In the genomic region with DNA sequence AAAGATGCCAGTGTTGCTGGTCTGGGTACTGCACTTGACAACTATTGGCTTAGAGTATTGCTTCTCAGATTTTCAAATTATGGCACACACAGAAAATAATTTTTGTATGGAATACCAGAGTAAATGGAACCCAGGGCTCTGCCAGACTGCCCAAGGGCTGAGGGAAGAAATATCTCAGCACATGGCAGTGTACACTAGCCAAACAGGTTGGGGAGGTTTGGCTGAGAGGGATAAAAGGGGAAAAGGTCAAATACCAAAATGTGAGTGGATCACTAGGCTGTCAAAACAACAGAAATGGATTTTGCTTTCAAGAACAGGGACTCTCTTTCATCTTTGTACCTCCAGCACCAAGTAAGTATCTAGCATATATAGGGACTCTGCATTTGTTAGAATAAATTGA, we compare ENCODE assay signal across 17 cellular contexts. TPM values are rescaled to one million over a fixed set of nuclear protein-coding genes. Genes with fewer than 3 reads are reported as not detected.
DNase-seq lines count a peak whose midpoint lies in the region; TF ChIP-seq lines count a peak whose summit lies in the region.
"Had no signal": no experiment of that assay in that cellular context is flagged by ENCODE, and none has a peak within 500 bp of the region (broad histone marks: within the 10 kb centered on the region; RNA-seq: fewer than 3 reads in every experiment).

No MANE protein-coding gene starts in this region.

- H4K20me1 ChIP-seq in mammary epithelial cell (ENCODE audit: insufficient read depth, low read length), result no peaks in the 10 kb centered on the region

- no peak overlapping the region for H3K4me2 ChIP-seq in mammary epithelial cell (ENCODE audit: insufficient read depth, low read depth, low read length)

- H3K9me3 ChIP-seq in mammary epithelial cell (replicated peaks; ENCODE audit: insufficient read depth, low read length), result no peaks in the 10 kb centered on the region

- BruUV-seq in mammary epithelial cell (replicated peaks; lab: Mats Ljungman, UMichigan), result no TSS peak

- no peaks in the 10 kb centered on the region for H3K36me3 Mint-ChIP-seq in progenitor cell of endocrine pancreas (ENCODE audit: insufficient read depth)
- H3K36me3 Mint-ChIP-seq: CD4-positive, CD25-positive, alpha-beta regulatory T cell had no signal

- intact Hi-C loops in mammary epithelial cell (cut with micrococcal nuclease), result no loop called here
- intact Hi-C loops in posterior cingulate gyrus (cut with DNase I), result no loop called here

- no peaks in the 10 kb centered on the region for H3K79me2 ChIP-seq in mammary epithelial cell (ENCODE audit: insufficient read depth, low read length)

- dilution Hi-C loops in mammary epithelial cell (cut with HindIII; ENCODE audit: low sequenced_read_pairs), result no loop called here

- DNase-seq in DMS53 (lab: John Stamatoyannopoulos, UW) (peak; percentile 77), LoVo (ENCODE audit: low spot score) (peak; percentile 2), mammary epithelial cell (peak; percentile 26), progenitor cell of endocrine pancreas (ENCODE audit: low spot score, unreplicated experiment) (no peak), posterior cingulate gyrus (no peak), HCEC 1CT (no peak)
- no peak for DNase-seq in activated CD8-positive, alpha-beta memory T cell treated with anti-CD3 and anti-CD28 coated beads, Interleukin-2, amount 50 U/mL, for 4 hours
- DNase-seq: CD4-positive, CD25-positive, alpha-beta regulatory T cell; DND-41; GOT3; HFFc6; NCI-H1105 treated with DMSO at 0.1 percent for 48 hours; NCI-H1930; NCI-H526 treated with DMSO at 0.1 percent for 48 hours; OCI-M1 had no signal

- CTCF ChIA-PET in mammary epithelial cell (lab: Charles Lee; ENCODE audit: low non-redundant PET), result no interaction called here

- peaks cover 3% of the 10 kb centered on the region for H3K9me3 Mint-ChIP-seq in progenitor cell of endocrine pancreas (ENCODE audit: low read depth)
- H3K9me3 Mint-ChIP-seq: HFFc6 had no signal

- no peak overlapping the region for H3K4me3 Mint-ChIP-seq in progenitor cell of endocrine pancreas (ENCODE audit: low read depth)
- H3K4me3 Mint-ChIP-seq: CD4-positive, CD25-positive, alpha-beta regulatory T cell; HFFc6 had no signal

- in situ Hi-C loops in mammary epithelial cell (cut with MboI; ENCODE audit: low sequenced_read_pairs in 2 of 2), result no loop called here

- peaks cover 4% of the 10 kb centered on the region for H3K27me3 Mint-ChIP-seq in progenitor cell of endocrine pancreas

- H2AFZ ChIP-seq in mammary epithelial cell (ENCODE audit: low read depth, low read length), result no peak overlapping the region

- H3K4me1 ChIP-seq in mammary epithelial cell (ENCODE audit: insufficient read depth, low read length), result peaks cover 3% of the 10 kb centered on the region

- TF ChIP-seq CTCF in mammary epithelial cell (conservative IDR thresholded peaks at IDR 0.05 in 1 of 2, IDR thresholded peaks at IDR 0.05 in 1 of 2; ENCODE audit: extremely low read depth in 1 of 2, insufficient read depth in 1 of 2, low read depth in 1 of 2, low read length in 2 of 2) (no peak), progenitor cell of endocrine pancreas (IDR thresholded peaks at IDR 0.05; ENCODE audit: unreplicated experiment) (no peak)

- peaks cover 20% of the 10 kb centered on the region for H3K4me1 Mint-ChIP-seq in progenitor cell of endocrine pancreas (ENCODE audit: low read depth)
- H3K4me1 Mint-ChIP-seq: CD4-positive, CD25-positive, alpha-beta regulatory T cell had no signal

- H3K4me3 ChIP-seq in mammary epithelial cell (replicated peaks in 1 of 3; ENCODE audit: insufficient read depth in 1 of 3, low read depth in 2 of 3, low read length in 3 of 3), result no peak overlapping the region
- H3K4me3 ChIP-seq: K562 had no signal

- H3K36me3 ChIP-seq in mammary epithelial cell (ENCODE audit: insufficient read depth, low read length), result no peaks in the 10 kb centered on the region

- peaks cover 3% of the 10 kb centered on the region for H3K27me3 ChIP-seq in mammary epithelial cell (ENCODE audit: insufficient read depth, low read length)

- H3K27ac ChIP-seq in mammary epithelial cell (ENCODE audit: insufficient read depth, low read depth, low read length), result no peak overlapping the region

- H3K27ac Mint-ChIP-seq in progenitor cell of endocrine pancreas, result peak overlapping the region; percentile 62
- H3K27ac Mint-ChIP-seq: CD4-positive, CD25-positive, alpha-beta regulatory T cell; HFFc6 had no signal

- H3K9ac ChIP-seq in mammary epithelial cell (ENCODE audit: insufficient read depth, low read length), result no peak overlapping the region

RNA-seq across cellular contexts. Expression of gene RGS8, which starts 3.0 kb away (rescaled TPM):
- total RNA-seq in mammary epithelial cell (not detected), progenitor cell of endocrine pancreas (0.05 TPM in 1 of 2 replicates, not detected in the other)
- not detected for polyA plus RNA-seq in mammary epithelial cell
- not detected for polyA minus RNA-seq in mammary epithelial cell
- total RNA-seq: A673; CD4-positive, CD25-positive, alpha-beta regulatory T cell; HFFc6; K562 had no signal
- polyA plus RNA-seq: CD4-positive, CD25-positive, alpha-beta regulatory T cell; K562 had no signal

Comparison
In these comparisons a context has a peak if more than half of its experiments do, and no peak if none do; other contexts are left out.
1. DNase-seq: peak in DMS53 (single experiment), LoVo (single experiment) and mammary epithelial cell (single experiment); none in progenitor cell of endocrine pancreas (single experiment), posterior cingulate gyrus (0 of 10), activated CD8-positive, alpha-beta memory T cell treated with anti-CD3 and anti-CD28 coated beads, Interleukin-2, amount 50 U/mL, for 4 hours (single experiment) and HCEC 1CT (single experiment).